ENCODE assay signal across 23 cellular contexts in genomic region chrX:74523870-74524735, GRCh38.
DNase-seq lines count a peak whose midpoint lies in the region; FAIRE-seq and TF ChIP-seq lines count a peak whose summit lies in the region.
"Had no signal": no experiment of that assay in that cellular context is flagged by ENCODE, and none has a peak within 500 bp of the region (broad histone marks: within the 10 kb centered on the region; RNA-seq: fewer than 3 reads in every experiment).

No MANE protein-coding gene starts in this region.

- H3K4me1 Mint-ChIP-seq in MCF 10A (ENCODE audit: insufficient read depth, unreplicated experiment) (no peaks in the 10 kb centered on the region), osteocyte (ENCODE audit: unreplicated experiment) (no peaks in the 10 kb centered on the region)
- H3K4me1 Mint-ChIP-seq: CD4-positive, CD25-positive, alpha-beta regulatory T cell had no signal

- H3K27me3 Mint-ChIP-seq in MCF 10A (ENCODE audit: insufficient read depth, unreplicated experiment) (peaks cover 11% of the 10 kb centered on the region), osteocyte (ENCODE audit: unreplicated experiment) (no peaks in the 10 kb centered on the region)
- H3K27me3 Mint-ChIP-seq: CD4-positive, CD25-positive, alpha-beta regulatory T cell had no signal

- H3K4me1 ChIP-seq in breast epithelium = no peaks in the 10 kb centered on the region

- no peak overlapping the region for H3K27ac ChIP-seq in breast epithelium
- H3K27ac ChIP-seq: 22Rv1 had no signal

- no peaks in the 10 kb centered on the region for H3K36me3 ChIP-seq in breast epithelium
- H3K36me3 ChIP-seq in bronchial epithelial cell (ENCODE audit: control insufficient read depth, insufficient read depth, low read length) = no peaks in the 10 kb centered on the region

- BruUV-seq in MCF 10A (replicated peaks; lab: Mats Ljungman, UMichigan) = no TSS peak

- no peak overlapping the region for H3K4me3 Mint-ChIP-seq in MCF 10A (ENCODE audit: unreplicated experiment)
- no peak overlapping the region for H3K4me3 Mint-ChIP-seq in osteocyte (ENCODE audit: unreplicated experiment)
- H3K4me3 Mint-ChIP-seq: CD4-positive, CD25-positive, alpha-beta regulatory T cell had no signal

- no peak overlapping the region for H3K4me3 ChIP-seq in breast epithelium
- H3K4me3 ChIP-seq in bronchial epithelial cell (ENCODE audit: low read depth, low read length) = no peak overlapping the region

- H3K36me3 Mint-ChIP-seq in MCF 10A (ENCODE audit: insufficient read depth, unreplicated experiment) (peaks cover 6% of the 10 kb centered on the region), osteocyte (ENCODE audit: unreplicated experiment) (no peaks in the 10 kb centered on the region)
- H3K36me3 Mint-ChIP-seq: CD4-positive, CD25-positive, alpha-beta regulatory T cell had no signal

- intact Hi-C loops in MCF 10A (cut with micrococcal nuclease) (no loop called here), breast epithelium (cut with DNase I; ENCODE audit: low total_unique reads) (no loop called here)

- TF ChIP-seq POLR2A in breast epithelium (IDR thresholded peaks at IDR 0.05) = no peak

- TF ChIP-seq CTCF in MCF 10A (IDR thresholded peaks at IDR 0.05; ENCODE audit: unreplicated experiment) (no peak), breast epithelium (IDR thresholded peaks at IDR 0.05) (no peak), bronchial epithelial cell (IDR thresholded peaks at IDR 0.05; ENCODE audit: insufficient read depth, low read length, severe bottlenecking) (no peak), osteocyte (IDR thresholded peaks at IDR 0.05) (no peak)

- H3K27me3 ChIP-seq in breast epithelium (peaks cover 0 to 29% of the 10 kb centered on the region in 2 donors), bronchial epithelial cell (ENCODE audit: control insufficient read depth, insufficient read depth, low read length) (no peaks in the 10 kb centered on the region)

- H3K9me3 Mint-ChIP-seq in MCF 10A (ENCODE audit: unreplicated experiment) = no peaks in the 10 kb centered on the region
- peaks cover 7% of the 10 kb centered on the region for H3K9me3 Mint-ChIP-seq in osteocyte (ENCODE audit: unreplicated experiment)
- H3K9me3 Mint-ChIP-seq: CD4-positive, CD25-positive, alpha-beta regulatory T cell had no signal

- CTCF ChIA-PET in MCF 10A (lab: Yijun Ruan, JAX) = interaction anchor here (0.5 to 1.6 kb wide), 6 partner anchors 9 to 142 kb away, joined by 3 to 8 read pairs (median 3); no protein-coding TSS in a partner anchor

- POLR2A ChIA-PET in MCF 10A (lab: Yijun Ruan, JAX) = interaction anchor here (0.6 kb wide), 1 partner anchor 27 kb away, joined by 5 read pairs; no protein-coding TSS in a partner anchor

- H3K27ac Mint-ChIP-seq in MCF 10A (ENCODE audit: low read depth, unreplicated experiment) (no peak overlapping the region), osteocyte (ENCODE audit: unreplicated experiment) (no peak overlapping the region)
- H3K27ac Mint-ChIP-seq: CD4-positive, CD25-positive, alpha-beta regulatory T cell had no signal

- H3K9me3 ChIP-seq in breast epithelium = no peaks in the 10 kb centered on the region

- no peak for FAIRE-seq in bronchial epithelial cell (lab: Jason Lieb, UNC)
- FAIRE-seq: GM19239 had no signal

- DNase-seq in MCF 10A (ENCODE audit: unreplicated experiment) (peak; percentile 22), breast epithelium (ENCODE audit: low spot score in 2 of 2) (no peak), NCI-H226 (peak; percentile 6), bronchial epithelial cell (ENCODE audit: low read depth) (peak; percentile 21), osteocyte (ENCODE audit: extremely low spot score, unreplicated experiment) (peak; percentile 68), AG08396 (ENCODE audit: low spot score) (no peak), C1 segment of cervical spinal cord (lab: John Stamatoyannopoulos, UW) (no peak)
- no peak for DNase-seq in activated CD8-positive, alpha-beta memory T cell treated with anti-CD3 and anti-CD28 coated beads, Interleukin-2, amount 50 U/mL, for 4 hours
- DNase-seq: CD4-positive, CD25-positive, alpha-beta regulatory T cell; DMS153; DND-41; MV-4-11; NCI-H1105; NCI-H1436 treated with DMSO at 0.1 percent for 48 hours; NCI-H187 treated with DMSO at 0.1 percent for 48 hours; NCI-H2171 treated with DMSO at 0.1 percent for 48 hours; NCI-H524; NCI-H774; PC-3; RPMI8226; SHP77 had no signal

Comparison
In these comparisons a context has a peak if more than half of its experiments do, and no peak if none do; other contexts are left out.
1. DNase-seq: peak in MCF 10A (single experiment), NCI-H226 (single experiment), bronchial epithelial cell (single experiment) and osteocyte (single experiment); none in breast epithelium (0 of 2), AG08396 (single experiment), C1 segment of cervical spinal cord (0 of 14) and activated CD8-positive, alpha-beta memory T cell treated with anti-CD3 and anti-CD28 coated beads, Interleukin-2, amount 50 U/mL, for 4 hours (single experiment).